9 cellular contexts compared by ENCODE assay signal in the genomic region with DNA sequence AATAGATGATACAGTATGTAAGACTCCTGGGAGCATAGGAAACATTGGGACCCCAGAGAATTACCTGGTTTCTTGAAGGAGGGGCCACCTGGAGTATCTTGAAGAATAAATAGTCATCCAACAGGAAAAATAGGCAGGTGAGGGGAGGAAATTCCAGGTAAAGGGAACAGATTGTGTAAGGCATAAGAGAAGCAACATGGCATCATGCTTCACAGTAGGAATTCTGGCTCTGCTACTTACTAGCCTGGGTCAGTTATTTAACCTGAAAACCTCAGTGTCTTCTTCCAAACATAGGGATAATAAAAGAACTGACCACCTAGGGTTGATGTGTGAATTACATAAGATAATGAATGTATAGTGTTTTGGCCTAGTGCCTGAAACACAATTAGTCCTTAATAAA.
"Had no signal": no experiment of that assay in that cellular context is flagged by ENCODE, and none has a peak within 500 bp of the region (broad histone marks: within the 10 kb centered on the region; RNA-seq: fewer than 3 reads in every experiment).

No MANE protein-coding gene starts in this region.

- H2AFZ ChIP-seq: GM23248, GM23338 had no signal

- ATAC-seq: GM23338, HCT116 had no signal

- H3K4me2 ChIP-seq: GM23338 had no signal

- H3K9me3 ChIP-seq: HAP-1 had no signal

- DNase-seq: GM23248, GOT3, H7, H9, HCEC 1CT, HFFc6 had no signal

- H3K9ac ChIP-seq: GM23248 had no signal

- H3K27ac Mint-ChIP-seq: GM23338, H9, HFFc6 had no signal

- H3K4me1 Mint-ChIP-seq: GM23338 had no signal

- H3K36me3 ChIP-seq: HAP-1 had no signal

- H3K4me3 ChIP-seq: GM23248, GM23338, HAP-1 had no signal

- H3K4me1 ChIP-seq: HAP-1 had no signal

- H3K9me3 Mint-ChIP-seq: GM23338, H9 had no signal

- H3K4me3 Mint-ChIP-seq: GM23338, H9, HFFc6 had no signal

- H3K27ac ChIP-seq: GM23248 had no signal
